8 cellular contexts compared by ENCODE assay signal in genomic region chr5:126499742-126500396, GRCh38.
A peak's percentile ranks its signal among the peaks of the same experiment; 100 is the strongest.
DNase-seq lines count a peak whose midpoint lies in the region; ATAC-seq, FAIRE-seq and TF ChIP-seq lines count a peak whose summit lies in the region.

No MANE protein-coding gene starts in this region.

- no peak for FAIRE-seq in H54 (lab: Jason Lieb, UNC)

- no peak overlapping the region for H3K4me3 ChIP-seq in DOHH2 (ENCODE audit: low read length)

- H3K9me3 Mint-ChIP-seq in activated CD4-positive, alpha-beta T cell treated with anti-CD3 and anti-CD28 coated beads, Interleukin-2, amount 10 ng/mL, durations not matched to agents 7 days and 5 days, result no peaks in the 10 kb centered on the region

- no peaks in the 10 kb centered on the region for H3F3A ChIP-seq in DOHH2 (ENCODE audit: control insufficient read depth, insufficient read depth)

- CTCF ChIA-PET in activated CD4-positive, alpha-beta T cell treated with anti-CD3 and anti-CD28 coated beads, Interleukin-2, amount 10 ng/mL, durations not matched to agents 7 days and 5 days (lab: Charles Lee), result interaction anchor here (0.6 to 2.1 kb wide), 23 partner anchors 9 to 208 kb away, joined by 3 to 12 read pairs (median 4); partner anchors contain the start of gene GRAMD2B

- POLR2A ChIA-PET in activated CD4-positive, alpha-beta T cell treated with anti-CD3 and anti-CD28 coated beads, Interleukin-2, amount 10 ng/mL, durations not matched to agents 7 days and 5 days (lab: Charles Lee), result no interaction called here

- H3K27me3 Mint-ChIP-seq in activated CD4-positive, alpha-beta T cell treated with anti-CD3 and anti-CD28 coated beads, Interleukin-2, amount 10 ng/mL, durations not matched to agents 7 days and 5 days, result no peaks in the 10 kb centered on the region

- H3K9me2 ChIP-seq in DOHH2 (replicated peaks; ENCODE audit: control insufficient read depth, low read length), result no peaks in the 10 kb centered on the region

- H3K27me3 ChIP-seq in DOHH2 (ENCODE audit: control insufficient read depth, low read length), result no peaks in the 10 kb centered on the region

- no peak overlapping the region for H3K27ac ChIP-seq in DOHH2 (ENCODE audit: low read depth, low read length)

- H3K4me3 Mint-ChIP-seq in activated CD4-positive, alpha-beta T cell treated with anti-CD3 and anti-CD28 coated beads, Interleukin-2, amount 10 ng/mL, durations not matched to agents 7 days and 5 days, result no peak overlapping the region

- H3K9me3 ChIP-seq in DOHH2 (ENCODE audit: control insufficient read depth, insufficient read depth, low read length), result no peaks in the 10 kb centered on the region

- peaks cover 16% of the 10 kb centered on the region for H3K4me1 Mint-ChIP-seq in activated CD4-positive, alpha-beta T cell treated with anti-CD3 and anti-CD28 coated beads, Interleukin-2, amount 10 ng/mL, durations not matched to agents 7 days and 5 days

- ATAC-seq in GM19397 (IDR thresholded peaks at IDR 0.05; ENCODE audit: unreplicated experiment), result peak; percentile 63

- H3K4me2 ChIP-seq in DOHH2 (ENCODE audit: low read length), result no peak overlapping the region

- H3K27ac Mint-ChIP-seq in activated CD4-positive, alpha-beta T cell treated with anti-CD3 and anti-CD28 coated beads, Interleukin-2, amount 10 ng/mL, durations not matched to agents 7 days and 5 days, result no peak overlapping the region

- no peak for TF ChIP-seq POLR2A in H54 (IDR thresholded peaks at IDR 0.05; ENCODE audit: low read depth, low read length)

- peak; percentile 18 for DNase-seq in HT1080 (ENCODE audit: low read depth)
- DNase-seq in activated CD4-positive, alpha-beta T cell treated with anti-CD3 and anti-CD28 coated beads, Interleukin-2, amount 10 ng/mL, durations not matched to agents 7 days and 5 days, result peak; percentile 56
- peak; percentile 29 for DNase-seq in iris pigment epithelial cell (ENCODE audit: low read depth)
- no peak for DNase-seq in H54 (ENCODE audit: insufficient read length, low spot score)
- DNase-seq in NCI-H1436 treated with DMSO at 0.1 percent for 48 hours (lab: John Stamatoyannopoulos, UW), result no peak
- DNase-seq in DMS153 treated with DMSO at 0.1 percent for 48 hours (lab: John Stamatoyannopoulos, UW; ENCODE audit: unreplicated experiment), result no peak

- no peaks in the 10 kb centered on the region for H3K4me1 ChIP-seq in DOHH2 (ENCODE audit: control insufficient read depth, low read length)

- H3K79me2 ChIP-seq in DOHH2 (ENCODE audit: control insufficient read depth, low read length), result no peaks in the 10 kb centered on the region

- peak; percentile 79 for TF ChIP-seq CTCF in DOHH2 (IDR thresholded peaks at IDR 0.05; ENCODE audit: low read depth, low read length, poor library complexity, severe bottlenecking)

- no peaks in the 10 kb centered on the region for H3K36me3 Mint-ChIP-seq in activated CD4-positive, alpha-beta T cell treated with anti-CD3 and anti-CD28 coated beads, Interleukin-2, amount 10 ng/mL, durations not matched to agents 7 days and 5 days (ENCODE audit: low read depth)

- H3K36me3 ChIP-seq in DOHH2 (ENCODE audit: control insufficient read depth, low read length), result no peaks in the 10 kb centered on the region

- no peaks in the 10 kb centered on the region for H4K20me1 ChIP-seq in DOHH2 (ENCODE audit: control insufficient read depth, insufficient read depth, low read depth, low read length)

Comparison
In these comparisons a context has a peak if more than half of its experiments do, and no peak if none do; other contexts are left out.
1. DNase-seq: peak in HT1080 (single experiment), activated CD4-positive, alpha-beta T cell treated with anti-CD3 and anti-CD28 coated beads, Interleukin-2, amount 10 ng/mL, durations not matched to agents 7 days and 5 days (single experiment) and iris pigment epithelial cell (single experiment); none in H54 (single experiment), NCI-H1436 treated with DMSO at 0.1 percent for 48 hours (single experiment) and DMS153 treated with DMSO at 0.1 percent for 48 hours (single experiment).